Comparison of ENCODE assay signal across 15 cellular contexts in genomic region chr3:66693461-66693912, GRCh38.
DNase-seq lines count a peak whose midpoint lies in the region; ATAC-seq and TF ChIP-seq lines count a peak whose summit lies in the region.
"Had no signal": no experiment of that assay in that cellular context is flagged by ENCODE, and none has a peak within 500 bp of the region (broad histone marks: within the 10 kb centered on the region; RNA-seq: fewer than 3 reads in every experiment).

No MANE protein-coding gene starts in this region.

- H3K4me1 ChIP-seq in skeletal muscle tissue (ENCODE audit: control insufficient read depth in 3 of 3, insufficient read depth in 3 of 3, low read length in 3 of 3) (peaks cover 17 to 23% (median 20%) of the 10 kb centered on the region in 3 donors), BE2C (no peaks in the 10 kb centered on the region)
- H3K4me1 ChIP-seq: spleen had no signal

- no peak for ATAC-seq in HG02981 (IDR thresholded peaks at IDR 0.05; ENCODE audit: unreplicated experiment)
- ATAC-seq: SK-N-SH treated with all-trans-retinoic acid at 6 μM for 48 hours had no signal

- H3K27ac ChIP-seq in layer of hippocampus (ENCODE audit: low read depth, low read length): peak overlapping the region; percentile 2
- peak overlapping the region; percentile 83 for H3K27ac ChIP-seq in skeletal muscle tissue (ENCODE audit: low read depth, low read length)
- H3K27ac ChIP-seq: spleen had no signal

- H3K27me3 ChIP-seq in layer of hippocampus (ENCODE audit: control insufficient read depth, insufficient read depth, low read length) (no peaks in the 10 kb centered on the region), skeletal muscle tissue (ENCODE audit: control insufficient read depth in 3 of 3, insufficient read depth in 3 of 3, low read length in 3 of 3) (no peaks in the 10 kb centered on the region), BE2C (0 out of 2 replicates have a peak, but pooled peaks cover 2% of the 10 kb centered on the region)
- H3K27me3 ChIP-seq: spleen had no signal

- peaks cover 30% of the 10 kb centered on the region for H3K4me1 Mint-ChIP-seq in chondrocyte (ENCODE audit: low read depth)
- H3K4me1 Mint-ChIP-seq: activated CD4-positive, alpha-beta memory T cell treated with anti-CD3 and anti-CD28 coated beads, Interleukin-2, amount 10 ng/mL, durations not matched to agents 7 days and 5 days had no signal

- peak overlapping the region; percentile 48 to 79 (median 76) for H3K9ac ChIP-seq in skeletal muscle tissue (ENCODE audit: low read depth in 1 of 3, low read length in 3 of 3)

- no peaks in the 10 kb centered on the region for H3K27me3 Mint-ChIP-seq in chondrocyte (ENCODE audit: low read depth)

- no peaks in the 10 kb centered on the region for H3K36me3 ChIP-seq in skeletal muscle tissue (ENCODE audit: control insufficient read depth in 3 of 3, insufficient read depth in 3 of 3, low read length in 3 of 3)
- H3K36me3 ChIP-seq in BE2C: no peaks in the 10 kb centered on the region
- H3K36me3 ChIP-seq: spleen had no signal

- H3K9me3 Mint-ChIP-seq in chondrocyte (ENCODE audit: low read depth): no peaks in the 10 kb centered on the region
- H3K9me3 Mint-ChIP-seq: activated CD4-positive, alpha-beta memory T cell treated with anti-CD3 and anti-CD28 coated beads, Interleukin-2, amount 10 ng/mL, durations not matched to agents 7 days and 5 days; stimulated activated naive CD8-positive, alpha-beta T cell treated with anti-CD3 and anti-CD28 coated beads, Interleukin-15, Interleukin-2, amounts not matched to agents 100 ng/mL and 50 ng/mL, for 24 hours had no signal

- no peak for TF ChIP-seq CTCF in chondrocyte (IDR thresholded peaks at IDR 0.05)
- no peak for TF ChIP-seq CTCF in BE2C (IDR thresholded peaks at IDR 0.05; ENCODE audit: low read depth, low read length)

- no peaks in the 10 kb centered on the region for H3K36me3 Mint-ChIP-seq in chondrocyte (ENCODE audit: low read depth)

- peak; percentile 24 for DNase-seq in NCI-H2171 (lab: John Stamatoyannopoulos, UW)
- no peak for DNase-seq in chondrocyte (ENCODE audit: low spot score)
- no peak for DNase-seq in activated CD8-positive, alpha-beta memory T cell treated with anti-CD3 and anti-CD28 coated beads, Interleukin-2, amount 50 U/mL, for 48 hours
- DNase-seq in NK-92 (lab: John Stamatoyannopoulos, UW; ENCODE audit: unreplicated experiment): no peak
- no peak for DNase-seq in BE2C
- DNase-seq: activated CD4-positive, alpha-beta memory T cell treated with anti-CD3 and anti-CD28 coated beads, Interleukin-2, amount 10 ng/mL, durations not matched to agents 7 days and 5 days; aorta; DND-41; NCI-H2081 treated with DMSO at 0.1 percent for 48 hours; spleen had no signal

- peak overlapping the region; percentile 71 for H3K27ac Mint-ChIP-seq in chondrocyte (ENCODE audit: unreplicated experiment)
- H3K27ac Mint-ChIP-seq: activated CD4-positive, alpha-beta memory T cell treated with anti-CD3 and anti-CD28 coated beads, Interleukin-2, amount 10 ng/mL, durations not matched to agents 7 days and 5 days; stimulated activated naive CD8-positive, alpha-beta T cell treated with anti-CD3 and anti-CD28 coated beads, Interleukin-15, Interleukin-2, amounts not matched to agents 100 ng/mL and 50 ng/mL, for 24 hours had no signal

- peak overlapping the region; percentile 18 to 66 (median 65) for H3K4me3 ChIP-seq in skeletal muscle tissue (ENCODE audit: low read length in 3 of 3)
- no peak overlapping the region for H3K4me3 ChIP-seq in BE2C (ENCODE audit: low read depth, low read length)
- H3K4me3 ChIP-seq: spleen had no signal

- H3K4me3 Mint-ChIP-seq in chondrocyte (ENCODE audit: unreplicated experiment): no peak overlapping the region
- H3K4me3 Mint-ChIP-seq: activated CD4-positive, alpha-beta memory T cell treated with anti-CD3 and anti-CD28 coated beads, Interleukin-2, amount 10 ng/mL, durations not matched to agents 7 days and 5 days; stimulated activated naive CD8-positive, alpha-beta T cell treated with anti-CD3 and anti-CD28 coated beads, Interleukin-15, Interleukin-2, amounts not matched to agents 100 ng/mL and 50 ng/mL, for 24 hours had no signal

- H3K9me3 ChIP-seq in skeletal muscle tissue (ENCODE audit: control insufficient read depth in 3 of 3, low read length in 3 of 3) (no peaks in the 10 kb centered on the region), BE2C (no peaks in the 10 kb centered on the region)
- H3K9me3 ChIP-seq: spleen had no signal
